In the genomic region with DNA sequence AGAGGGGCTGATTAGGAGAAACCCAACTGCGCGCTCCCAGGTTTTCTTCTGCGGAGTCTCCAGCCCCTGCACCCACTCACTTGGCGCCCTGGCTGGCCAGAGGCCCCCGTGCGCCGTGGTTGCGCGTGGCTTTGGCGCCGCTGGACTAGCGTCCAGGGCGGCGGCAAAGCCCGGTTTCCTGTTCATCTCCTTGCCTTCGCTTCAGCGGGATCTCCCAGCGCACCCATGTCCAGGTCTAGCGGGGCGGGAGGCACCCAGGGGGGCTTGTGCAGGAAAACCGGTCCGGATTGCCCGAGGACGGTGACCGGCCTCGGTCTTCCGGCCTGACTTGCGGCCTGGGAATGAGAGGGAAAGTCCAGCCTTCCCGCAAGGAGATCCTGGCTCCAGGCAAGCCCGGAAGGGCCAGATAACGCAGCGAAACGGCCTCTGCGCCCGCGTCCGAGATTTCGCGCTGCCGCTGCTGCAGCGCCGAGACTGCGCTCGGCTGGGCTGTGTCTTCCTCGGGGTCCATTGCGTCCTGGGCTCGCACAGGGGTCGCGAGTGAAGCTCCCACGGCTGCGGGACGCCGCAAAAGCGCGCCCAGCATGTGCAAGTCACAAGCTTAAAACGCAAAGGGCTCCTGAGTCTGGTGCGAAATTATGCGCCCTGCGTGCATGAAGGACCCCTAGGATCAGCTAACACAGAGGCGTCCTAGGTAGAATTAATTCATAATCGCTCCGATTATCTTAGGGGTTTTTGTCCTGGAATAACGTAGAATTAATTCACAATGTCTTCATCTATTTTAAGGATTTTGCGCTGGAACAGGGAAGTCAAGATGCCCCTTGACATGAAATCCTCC, we compare ENCODE assay signal across 15 cellular contexts. TPM values are rescaled to one million over a fixed set of nuclear protein-coding genes. Genes with fewer than 3 reads are reported as not detected.
DNase-seq lines count a peak whose midpoint lies in the region; ATAC-seq, FAIRE-seq and TF ChIP-seq lines count a peak whose summit lies in the region.
"Had no signal": no experiment of that assay in that cellular context is flagged by ENCODE, and none has a peak within 500 bp of the region (broad histone marks: within the 10 kb centered on the region; RNA-seq: fewer than 3 reads in every experiment).

No MANE protein-coding gene starts in this region.

- no peak for TF ChIP-seq EP300 in H1 (IDR thresholded peaks at IDR 0.05; ENCODE audit: borderline replicate concordance in 1 of 2, low read depth in 2 of 2, low read length in 2 of 2)

- H3K4ac ChIP-seq in H1 (replicated peaks; ENCODE audit: insufficient read length, low read depth, low read length): no peak overlapping the region

- H3K27ac ChIP-seq in H1 (ENCODE audit: low read depth, low read length): no peak overlapping the region
- peak overlapping the region in 1 of 2 donors; percentile 85 for H3K27ac ChIP-seq in lung (ENCODE audit: low read depth in 1 of 2, low read length in 1 of 2)
- H3K27ac ChIP-seq in brain microvascular endothelial cell: no peak overlapping the region

- 0 out of 2 replicates have a peak overlapping the region, but pooled peaks have one; percentile 27 for H2BK12ac ChIP-seq in H1 (ENCODE audit: low read depth, low read length)

- H3K4me1 ChIP-seq in H1 (replicated peaks in 1 of 4; ENCODE audit: control insufficient read depth in 3 of 4, insufficient read depth in 4 of 4, low read length in 3 of 4) (peaks cover 3 to 27% (median 16%) of the 10 kb centered on the region in 4 experiments; a peak in 6 of 7 replicates), lung (ENCODE audit: control insufficient read depth in 2 of 2, insufficient read depth in 2 of 2, low read length in 2 of 2) (no peaks in the 10 kb centered on the region)

- no peaks in the 10 kb centered on the region; the same call in 1 of the 2 replicates for H3K23me2 ChIP-seq in H1 (ENCODE audit: low read depth, low read length)

- peak overlapping the region in 3 of 4 experiments; percentile 9 to 44 (median 14); a peak in 5 of 8 replicates for H3K4me3 ChIP-seq in H1 (ENCODE audit: extremely low read depth in 1 of 4, insufficient read depth in 2 of 4, low read depth in 3 of 4, low read length in 4 of 4)
- peak overlapping the region; percentile 58 for H3K4me3 ChIP-seq in lung
- H3K4me3 ChIP-seq in brain microvascular endothelial cell (ENCODE audit: low read depth, low read length): no peak overlapping the region

- no peaks in the 10 kb centered on the region for H3K79me2 ChIP-seq in H1 (ENCODE audit: control insufficient read depth in 1 of 2, insufficient read depth in 2 of 2, low read length in 2 of 2)

- H2AK5ac ChIP-seq in H1 (ENCODE audit: low read depth, low read length): no peak overlapping the region

- H3K36me3 ChIP-seq in H1 (ENCODE audit: control insufficient read depth in 2 of 4, insufficient read depth in 4 of 4, low read length in 3 of 4): peaks cover 0 to 5% (median 0%) of the 10 kb centered on the region in 4 experiments; a peak in 1 of 8 replicates
- peaks cover 0 to 2% of the 10 kb centered on the region in 2 donors for H3K36me3 ChIP-seq in lung (ENCODE audit: control insufficient read depth in 2 of 2, insufficient read depth in 2 of 2, low read length in 2 of 2)
- H3K36me3 ChIP-seq in brain microvascular endothelial cell (replicated peaks): no peaks in the 10 kb centered on the region

- no peaks in the 10 kb centered on the region for H3K9me3 Mint-ChIP-seq in activated CD4-positive, alpha-beta T cell treated with anti-CD3 and anti-CD28 coated beads, Interleukin-2, amount 10 ng/mL, durations not matched to agents 24 days and 14 days
- no peaks in the 10 kb centered on the region for H3K9me3 Mint-ChIP-seq in stimulated activated naive B cell treated with anti-CD40 and anti-IgM and Interleukin-4, amounts not matched to agents 10 μg/mL and 1 μg/mL and 100 μg/mL, for 72 hours
- H3K9me3 Mint-ChIP-seq: central memory CD8-positive, alpha-beta T cell had no signal

- H4K91ac ChIP-seq in H1 (replicated peaks; ENCODE audit: insufficient read length, low read length): no peak overlapping the region

- H3K79me1 ChIP-seq in H1 (ENCODE audit: low read depth, low read length): no peaks in the 10 kb centered on the region

- peak overlapping the region; percentile 60 for H3K27ac Mint-ChIP-seq in activated CD4-positive, alpha-beta T cell treated with anti-CD3 and anti-CD28 coated beads, Interleukin-2, amount 10 ng/mL, durations not matched to agents 24 days and 14 days
- H3K27ac Mint-ChIP-seq in stimulated activated naive B cell treated with anti-CD40 and anti-IgM and Interleukin-4, amounts not matched to agents 10 μg/mL and 1 μg/mL and 100 μg/mL, for 72 hours: peak overlapping the region; percentile 85
- H3K27ac Mint-ChIP-seq: progenitor cell of endocrine pancreas had no signal

- no peak overlapping the region for H3K23ac ChIP-seq in H1 (ENCODE audit: insufficient read length)

- intact Hi-C loops in activated CD4-positive, alpha-beta T cell treated with anti-CD3 and anti-CD28 coated beads, Interleukin-2, amount 10 ng/mL, durations not matched to agents 24 days and 14 days (cut with micrococcal nuclease): loop anchor here (2.0 to 5.0 kb wide), 2 partner anchors 17 to 174 kb away; no protein-coding TSS in a partner anchor
- intact Hi-C loops in sciatic nerve (cut with DNase I): loop anchor here (5.0 kb wide), 2 partner anchors 444 to 699 kb away; no protein-coding TSS in a partner anchor

- H3K36me3 Mint-ChIP-seq in activated CD4-positive, alpha-beta T cell treated with anti-CD3 and anti-CD28 coated beads, Interleukin-2, amount 10 ng/mL, durations not matched to agents 24 days and 14 days (ENCODE audit: low read depth): no peaks in the 10 kb centered on the region
- no peaks in the 10 kb centered on the region for H3K36me3 Mint-ChIP-seq in stimulated activated naive B cell treated with anti-CD40 and anti-IgM and Interleukin-4, amounts not matched to agents 10 μg/mL and 1 μg/mL and 100 μg/mL, for 72 hours

- in situ Hi-C loops in brain microvascular endothelial cell (cut with HindIII; ENCODE audit: low pct_ligation_motif_present, low sequenced_read_pairs): loop anchor here (10.0 to 25.0 kb wide), 2 partner anchors 179 to 441 kb away; no protein-coding TSS in a partner anchor

- H3K9me3 ChIP-seq in H1 (ENCODE audit: insufficient read depth in 2 of 2, low read depth in 1 of 2, low read length in 1 of 2) (no peaks in the 10 kb centered on the region; a peak in 1 of 4 replicates), lung (ENCODE audit: control insufficient read depth in 2 of 2, insufficient read depth in 1 of 2, low read length in 1 of 2) (peaks cover 0 to under 1% of the 10 kb centered on the region in 2 donors)

- no peak for TF ChIP-seq CTCF in H1 (IDR thresholded peaks at IDR 0.05; ENCODE audit: control extremely low read depth in 1 of 3, insufficient read depth in 1 of 3, low read depth in 1 of 3, low read length in 3 of 3)
- no peak for TF ChIP-seq CTCF in lung (IDR thresholded peaks at IDR 0.05; ENCODE audit: control extremely low read depth, extremely low read depth)
- TF ChIP-seq CTCF in brain microvascular endothelial cell (IDR thresholded peaks at IDR 0.05; ENCODE audit: low read depth, low read length, missing control alignments): no peak

- H3K4me2 ChIP-seq in H1 (ENCODE audit: insufficient read depth in 1 of 2, low read depth in 2 of 2, low read length in 2 of 2): peak overlapping the region; percentile 37 to 60

- H4K5ac ChIP-seq in H1 (ENCODE audit: insufficient read length, low read depth, low read length): no peak overlapping the region

- FAIRE-seq in H1 (lab: Jason Lieb, UNC): no peak
- FAIRE-seq: TTC549, urothelium cell line had no signal

- no peak overlapping the region for H2AFZ ChIP-seq in H1 (ENCODE audit: low read length)

- peaks cover 64% of the 10 kb centered on the region for H3K27me3 Mint-ChIP-seq in activated CD4-positive, alpha-beta T cell treated with anti-CD3 and anti-CD28 coated beads, Interleukin-2, amount 10 ng/mL, durations not matched to agents 24 days and 14 days
- peaks cover 71 to 90% of the 10 kb centered on the region in 2 donors for H3K27me3 Mint-ChIP-seq in stimulated activated naive B cell treated with anti-CD40 and anti-IgM and Interleukin-4, amounts not matched to agents 10 μg/mL and 1 μg/mL and 100 μg/mL, for 72 hours

- H3K14ac ChIP-seq in H1 (ENCODE audit: insufficient read length): no peak overlapping the region

- H4K20me1 ChIP-seq in H1 (replicated peaks in 1 of 2; ENCODE audit: control insufficient read depth in 1 of 2, insufficient read depth in 2 of 2, low read length in 2 of 2): peaks cover 11 to 20% of the 10 kb centered on the region in 2 experiments

- TF ChIP-seq RAD21 in H1 (IDR thresholded peaks at IDR 0.05 in 1 of 2, conservative IDR thresholded peaks at IDR 0.05 in 1 of 2; ENCODE audit: low read depth in 2 of 2, low read length in 2 of 2): no peak

- H2BK15ac ChIP-seq in H1 (ENCODE audit: low read length): no peak overlapping the region

- no peak overlapping the region for H4K8ac ChIP-seq in H1 (ENCODE audit: extremely low read depth, insufficient read depth, low read length)

- no peak overlapping the region for H2BK120ac ChIP-seq in H1 (replicated peaks; ENCODE audit: low read depth, low read length)

- TF ChIP-seq POLR2A in H1 (IDR thresholded peaks at IDR 0.05; ENCODE audit: control extremely low read depth in 1 of 2, low read depth in 2 of 2, low read length in 2 of 2): no peak

- H3K18ac ChIP-seq in H1 (ENCODE audit: extremely low read depth, low read length): no peak overlapping the region; the same call in 1 of the 2 replicates

- no peak overlapping the region for H3K4me3 Mint-ChIP-seq in activated CD4-positive, alpha-beta T cell treated with anti-CD3 and anti-CD28 coated beads, Interleukin-2, amount 10 ng/mL, durations not matched to agents 24 days and 14 days
- H3K4me3 Mint-ChIP-seq in stimulated activated naive B cell treated with anti-CD40 and anti-IgM and Interleukin-4, amounts not matched to agents 10 μg/mL and 1 μg/mL and 100 μg/mL, for 72 hours: peak overlapping the region in 1 of 2 donors; percentile 55
- H3K4me3 Mint-ChIP-seq: central memory CD8-positive, alpha-beta T cell had no signal

- H3K4me1 Mint-ChIP-seq in activated CD4-positive, alpha-beta T cell treated with anti-CD3 and anti-CD28 coated beads, Interleukin-2, amount 10 ng/mL, durations not matched to agents 24 days and 14 days: peaks cover 5% of the 10 kb centered on the region
- peaks cover 13 to 41% of the 10 kb centered on the region in 2 donors for H3K4me1 Mint-ChIP-seq in stimulated activated naive B cell treated with anti-CD40 and anti-IgM and Interleukin-4, amounts not matched to agents 10 μg/mL and 1 μg/mL and 100 μg/mL, for 72 hours

- CTCF ChIA-PET in H1 (lab: Charles Lee; ENCODE audit: partially characterized antibody): interaction anchor here (0.9 to 6.0 kb wide), 26 partner anchors 8 to 695 kb away, joined by 3 to 84 read pairs (median 6); no protein-coding TSS in a partner anchor

- no peak for ATAC-seq in lung (ENCODE audit: insufficient read depth, low FRiP score)
- ATAC-seq in stimulated activated naive B cell treated with anti-CD40 and anti-IgM and Interleukin-4, amounts not matched to agents 10 μg/mL and 1 μg/mL and 100 μg/mL, for 72 hours (replicated peaks): no peak
- no peak for ATAC-seq in sciatic nerve

- no peak overlapping the region for H3K9ac ChIP-seq in H1 (replicated peaks in 1 of 4; ENCODE audit: extremely low read depth in 1 of 4, low read depth in 3 of 4, low read length in 3 of 4)

- H3K27me3 ChIP-seq in H1 (replicated peaks in 1 of 4; ENCODE audit: control insufficient read depth in 3 of 4, extremely low read depth in 1 of 4, insufficient read depth in 3 of 4, low read length in 3 of 4) (peaks cover 74 to 91% (median 82%) of the 10 kb centered on the region in 4 experiments), lung (ENCODE audit: control insufficient read depth, insufficient read depth) (peaks cover 4% of the 10 kb centered on the region), brain microvascular endothelial cell (replicated peaks) (peaks cover 61% of the 10 kb centered on the region)

- H2BK5ac ChIP-seq in H1 (ENCODE audit: low read depth, low read length): no peak overlapping the region

- no peak for DNase-seq in activated CD4-positive, alpha-beta T cell treated with anti-CD3 and anti-CD28 coated beads, Interleukin-2, amount 10 ng/mL, durations not matched to agents 24 days and 14 days
- DNase-seq in activated CD4-positive, alpha-beta T cell treated with anti-CD3 and anti-CD28 coated beads for 4 hours: no peak
- DNase-seq in H1 (ENCODE audit: low read depth in 1 of 2, low spot score in 2 of 2) (no peak), lung (ENCODE audit: low spot score) (no peak), COR-L47 (lab: John Stamatoyannopoulos, UW) (no peak), brain microvascular endothelial cell (no peak), sciatic nerve (ENCODE audit: low spot score) (no peak)
- no peak for DNase-seq in stimulated activated naive B cell treated with anti-CD40 and anti-IgM and Interleukin-4, amounts not matched to agents 10 μg/mL and 1 μg/mL and 100 μg/mL, for 72 hours
- DNase-seq: 8988T, DMS79, NCI-H2029 treated with DMSO at 0.1 percent for 48 hours had no signal

- POLR2A ChIA-PET in H1 (lab: Charles Lee; ENCODE audit: partially characterized antibody): interaction anchor here (0.7 to 1.6 kb wide), 4 partner anchors 14 to 231 kb away, joined by 3 to 4 read pairs (median 4); no protein-coding TSS in a partner anchor

- no peak overlapping the region for H3K56ac ChIP-seq in H1 (replicated peaks; ENCODE audit: insufficient read length, low read depth, low read length)

- 5% methylated on average over 44 of the region's 64 CpGs; no CpG with 5 or more reads in 1 of the 2 experiments for WGBS in H1 (ENCODE audit: extremely low coverage in 1 of 2, insufficient coverage in 1 of 2, insufficient read length in 1 of 2, insufficient replicate concordance in 2 of 2, low coverage in 1 of 2, low lambda C conversion rate in 2 of 2, missing lambda C conversion rate in 1 of 2), 2 experiments
- WGBS in lung, 2 donors: 9 to 16% methylated on average over 64 of the region's 64 CpGs

- no peak overlapping the region for H2BK20ac ChIP-seq in H1 (ENCODE audit: low read length)

RNA-seq across cellular contexts. Expression of a gene that starts 5.7 kb away (rescaled TPM):
- not detected in 2 replicates for total RNA-seq in activated CD4-positive, alpha-beta T cell treated with anti-CD3 and anti-CD28 coated beads, Interleukin-2, amount 10 ng/mL, durations not matched to agents 24 days and 14 days
- total RNA-seq in H1 (2021; fragmentation: NEBNext Ultra II Directional; extraction: Animal tissue kit (Norgen Biotek cat#: 25700)): not detected in 2 replicates
- polyA plus RNA-seq in H1 (2011; rRNA removed) (0.02 TPM in 1 of 2 replicates, not detected in the other), lung (10 to 100 TPM; 12.2 to 12.5 TPM)
- polyA plus RNA-seq in H1 (2011; cell fraction: cytosol; rRNA removed): not detected
- polyA plus RNA-seq in H1 (2011; cell fraction: nucleus; rRNA removed): not detected
- not detected in 4 replicates for polyA plus RNA-seq in H1 (2012, experiment 1 of 2)
- not detected for polyA plus RNA-seq in H1 (2012, experiment 2 of 2)
- polyA plus RNA-seq in H1 (2013, experiment 1 of 2): 0.02 TPM
- 0.04 TPM for polyA plus RNA-seq in H1 (2013, experiment 2 of 2)
- not detected in 2 replicates for polyA minus RNA-seq in H1 (2011; rRNA and poly(A)+ RNA removed)
- polyA minus RNA-seq in H1 (2011; cell fraction: cytosol; rRNA and poly(A)+ RNA removed): not detected
- not detected for polyA minus RNA-seq in H1 (2011; cell fraction: nucleus; rRNA and poly(A)+ RNA removed)
- total RNA-seq in lung (10 to 100 TPM; 25.7 to 34.4 TPM), sciatic nerve (0.45 TPM)
- total RNA-seq: progenitor cell of endocrine pancreas had no signal

RNA-seq across cellular contexts. Expression of a gene that starts 39.0 kb away (rescaled TPM):
- total RNA-seq in activated CD4-positive, alpha-beta T cell treated with anti-CD3 and anti-CD28 coated beads, Interleukin-2, amount 10 ng/mL, durations not matched to agents 24 days and 14 days: 27.2 and 29.1 TPM in 2 replicates
- 9.8 and 10.8 TPM in 2 replicates for total RNA-seq in H1 (2021; fragmentation: NEBNext Ultra II Directional; extraction: Animal tissue kit (Norgen Biotek cat#: 25700))
- 7.1 and 11.0 TPM in 2 replicates for polyA plus RNA-seq in H1 (2011; rRNA removed)
- polyA plus RNA-seq in H1 (2011; cell fraction: cytosol; rRNA removed): 11.7 TPM
- 29.4 TPM for polyA plus RNA-seq in H1 (2011; cell fraction: nucleus; rRNA removed)
- polyA plus RNA-seq in H1 (2012, experiment 1 of 2): 6.1 to 7.9 TPM (median 6.5 TPM) in 4 replicates
- polyA plus RNA-seq in H1 (2012, experiment 2 of 2): 3.8 TPM
- 7.4 TPM for polyA plus RNA-seq in H1 (2013, experiment 1 of 2)
- 6.7 TPM for polyA plus RNA-seq in H1 (2013, experiment 2 of 2)
- 16.0 and 19.1 TPM in 2 replicates for polyA minus RNA-seq in H1 (2011; rRNA and poly(A)+ RNA removed)
- polyA minus RNA-seq in H1 (2011; cell fraction: cytosol; rRNA and poly(A)+ RNA removed): 10.1 TPM
- 36.2 TPM for polyA minus RNA-seq in H1 (2011; cell fraction: nucleus; rRNA and poly(A)+ RNA removed)
- 10 to 100 TPM; 23.3 to 28.5 TPM for total RNA-seq in lung
- 1 to 10 TPM; 9.4 to 9.9 TPM for polyA plus RNA-seq in lung
- 19.2 TPM for total RNA-seq in sciatic nerve

RNA-seq across cellular contexts. Expression of a gene that starts 50.6 kb away (rescaled TPM):
- total RNA-seq in activated CD4-positive, alpha-beta T cell treated with anti-CD3 and anti-CD28 coated beads, Interleukin-2, amount 10 ng/mL, durations not matched to agents 24 days and 14 days: not detected in 2 replicates
- total RNA-seq in H1 (2021; fragmentation: NEBNext Ultra II Directional; extraction: Animal tissue kit (Norgen Biotek cat#: 25700)): 0.09 and 0.11 TPM in 2 replicates
- polyA plus RNA-seq in H1 (2011; rRNA removed): not detected in 2 replicates
- polyA plus RNA-seq in H1 (2011; cell fraction: cytosol; rRNA removed): not detected
- not detected for polyA plus RNA-seq in H1 (2011; cell fraction: nucleus; rRNA removed)
- polyA plus RNA-seq in H1 (2012, experiment 1 of 2): 0.08 TPM in 1 of 4 replicates, not detected in the others
- polyA plus RNA-seq in H1 (2012, experiment 2 of 2): 0.12 TPM
- 0.34 TPM for polyA plus RNA-seq in H1 (2013, experiment 1 of 2)
- polyA plus RNA-seq in H1 (2013, experiment 2 of 2): 0.22 TPM
- polyA minus RNA-seq in H1 (2011; rRNA and poly(A)+ RNA removed): not detected in 2 replicates
- not detected for polyA minus RNA-seq in H1 (2011; cell fraction: cytosol; rRNA and poly(A)+ RNA removed)
- polyA minus RNA-seq in H1 (2011; cell fraction: nucleus; rRNA and poly(A)+ RNA removed): not detected
- total RNA-seq in lung: 1 to 10 TPM in 1 of 2 donors, under 1 TPM in 1; 0.82 to 2.7 TPM
- under 1 TPM; 0.37 to 0.43 TPM for polyA plus RNA-seq in lung
- 20.0 TPM for total RNA-seq in sciatic nerve
- total RNA-seq: progenitor cell of endocrine pancreas had no signal

Comparison
In these comparisons a context has a peak if more than half of its experiments do, and no peak if none do; other contexts are left out.
1. RNA of a gene that starts 5.7 kb away (total RNA-seq): 25.7 to 34.4 TPM in lung; 0.45 TPM in sciatic nerve (single experiment), not detected in H1 and not detected in activated CD4-positive, alpha-beta T cell treated with anti-CD3 and anti-CD28 coated beads, Interleukin-2, amount 10 ng/mL, durations not matched to agents 24 days and 14 days; every median in the first group is over 10 times any median in the second.